2 cellular contexts compared by ENCODE assay signal in the genomic region with DNA sequence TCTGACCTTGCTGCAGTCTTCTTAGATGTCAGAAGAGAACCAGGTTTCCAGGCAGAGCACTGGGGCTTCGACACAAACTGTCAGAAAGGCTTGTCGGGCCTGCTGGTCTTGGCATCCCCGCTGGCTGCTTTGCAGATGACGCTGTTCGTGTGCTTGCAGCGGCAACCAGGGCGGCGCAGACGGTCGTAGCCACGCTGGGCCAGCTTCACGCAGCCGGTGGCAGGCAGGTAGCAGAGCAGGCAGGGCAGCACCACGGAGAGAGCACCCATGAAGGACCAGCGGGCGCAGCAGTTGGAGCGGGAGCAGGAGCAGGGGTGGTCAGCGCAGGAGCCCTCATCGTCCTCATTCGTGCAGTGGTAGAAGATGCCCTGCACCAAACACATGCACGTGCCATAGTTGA.
TF ChIP-seq lines count a peak whose summit lies in the region.

No MANE protein-coding gene starts in this region.

TF ChIP-seq in SK-N-SH, 30 proteins besides CTCF, POLR2A, EP300 and RAD21:
- TF ChIP-seq, protein P1, sequence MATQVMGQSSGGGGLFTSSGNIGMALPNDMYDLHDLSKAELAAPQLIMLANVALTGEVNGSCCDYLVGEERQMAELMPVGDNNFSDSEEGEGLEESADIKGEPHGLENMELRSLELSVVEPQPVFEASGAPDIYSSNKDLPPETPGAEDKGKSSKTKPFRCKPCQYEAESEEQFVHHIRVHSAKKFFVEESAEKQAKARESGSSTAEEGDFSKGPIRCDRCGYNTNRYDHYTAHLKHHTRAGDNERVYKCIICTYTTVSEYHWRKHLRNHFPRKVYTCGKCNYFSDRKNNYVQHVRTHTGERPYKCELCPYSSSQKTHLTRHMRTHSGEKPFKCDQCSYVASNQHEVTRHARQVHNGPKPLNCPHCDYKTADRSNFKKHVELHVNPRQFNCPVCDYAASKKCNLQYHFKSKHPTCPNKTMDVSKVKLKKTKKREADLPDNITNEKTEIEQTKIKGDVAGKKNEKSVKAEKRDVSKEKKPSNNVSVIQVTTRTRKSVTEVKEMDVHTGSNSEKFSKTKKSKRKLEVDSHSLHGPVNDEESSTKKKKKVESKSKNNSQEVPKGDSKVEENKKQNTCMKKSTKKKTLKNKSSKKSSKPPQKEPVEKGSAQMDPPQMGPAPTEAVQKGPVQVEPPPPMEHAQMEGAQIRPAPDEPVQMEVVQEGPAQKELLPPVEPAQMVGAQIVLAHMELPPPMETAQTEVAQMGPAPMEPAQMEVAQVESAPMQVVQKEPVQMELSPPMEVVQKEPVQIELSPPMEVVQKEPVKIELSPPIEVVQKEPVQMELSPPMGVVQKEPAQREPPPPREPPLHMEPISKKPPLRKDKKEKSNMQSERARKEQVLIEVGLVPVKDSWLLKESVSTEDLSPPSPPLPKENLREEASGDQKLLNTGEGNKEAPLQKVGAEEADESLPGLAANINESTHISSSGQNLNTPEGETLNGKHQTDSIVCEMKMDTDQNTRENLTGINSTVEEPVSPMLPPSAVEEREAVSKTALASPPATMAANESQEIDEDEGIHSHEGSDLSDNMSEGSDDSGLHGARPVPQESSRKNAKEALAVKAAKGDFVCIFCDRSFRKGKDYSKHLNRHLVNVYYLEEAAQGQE (IDR thresholded peaks at IDR 0.05; ENCODE audit: low read depth, low read length): peak; percentile 88
- TF ChIP-seq NRF1 (IDR thresholded peaks at IDR 0.05; ENCODE audit: low read depth, low read length) (no peak), TEAD4 (IDR thresholded peaks at IDR 0.05; ENCODE audit: borderline replicate concordance, insufficient read depth) (no peak)

TF ChIP-seq in SK-N-SH treated with all-trans-retinoic acid at 6 μM for 48 hours, 23 proteins besides CTCF, POLR2A, EP300 and RAD21:
- no peak for TF ChIP-seq ZFP3 (CRISPR knock-in tag; IDR thresholded peaks at IDR 0.05)
- no peak for TF ChIP-seq ZFP30 (CRISPR knock-in tag; IDR thresholded peaks at IDR 0.05)
- no peak for TF ChIP-seq SNAI2 (CRISPR knock-in tag; IDR thresholded peaks at IDR 0.05)
- no peak for TF ChIP-seq ZNF565 (CRISPR knock-in tag; conservative IDR thresholded peaks at IDR 0.05; ENCODE audit: low read depth)
- no peak for TF ChIP-seq BACH2 (CRISPR knock-in tag; IDR thresholded peaks at IDR 0.05; ENCODE audit: borderline replicate concordance)
- TF ChIP-seq, protein P2, sequence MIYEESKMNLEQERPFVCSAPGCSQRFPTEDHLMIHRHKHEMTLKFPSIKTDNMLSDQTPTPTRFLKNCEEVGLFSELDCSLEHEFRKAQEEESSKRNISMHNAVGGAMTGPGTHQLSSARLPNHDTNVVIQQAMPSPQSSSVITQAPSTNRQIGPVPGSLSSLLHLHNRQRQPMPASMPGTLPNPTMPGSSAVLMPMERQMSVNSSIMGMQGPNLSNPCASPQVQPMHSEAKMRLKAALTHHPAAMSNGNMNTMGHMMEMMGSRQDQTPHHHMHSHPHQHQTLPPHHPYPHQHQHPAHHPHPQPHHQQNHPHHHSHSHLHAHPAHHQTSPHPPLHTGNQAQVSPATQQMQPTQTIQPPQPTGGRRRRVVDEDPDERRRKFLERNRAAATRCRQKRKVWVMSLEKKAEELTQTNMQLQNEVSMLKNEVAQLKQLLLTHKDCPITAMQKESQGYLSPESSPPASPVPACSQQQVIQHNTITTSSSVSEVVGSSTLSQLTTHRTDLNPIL (CRISPR knock-in tag; IDR thresholded peaks at IDR 0.05; ENCODE audit: low read depth): no peak
- no peak for TF ChIP-seq ZNF8 (CRISPR knock-in tag; IDR thresholded peaks at IDR 0.05)
- no peak for TF ChIP-seq ZNF70 (CRISPR knock-in tag; IDR thresholded peaks at IDR 0.05)
- no peak for TF ChIP-seq ISL1 (CRISPR knock-in tag; IDR thresholded peaks at IDR 0.05)
- TF ChIP-seq, protein P3, sequence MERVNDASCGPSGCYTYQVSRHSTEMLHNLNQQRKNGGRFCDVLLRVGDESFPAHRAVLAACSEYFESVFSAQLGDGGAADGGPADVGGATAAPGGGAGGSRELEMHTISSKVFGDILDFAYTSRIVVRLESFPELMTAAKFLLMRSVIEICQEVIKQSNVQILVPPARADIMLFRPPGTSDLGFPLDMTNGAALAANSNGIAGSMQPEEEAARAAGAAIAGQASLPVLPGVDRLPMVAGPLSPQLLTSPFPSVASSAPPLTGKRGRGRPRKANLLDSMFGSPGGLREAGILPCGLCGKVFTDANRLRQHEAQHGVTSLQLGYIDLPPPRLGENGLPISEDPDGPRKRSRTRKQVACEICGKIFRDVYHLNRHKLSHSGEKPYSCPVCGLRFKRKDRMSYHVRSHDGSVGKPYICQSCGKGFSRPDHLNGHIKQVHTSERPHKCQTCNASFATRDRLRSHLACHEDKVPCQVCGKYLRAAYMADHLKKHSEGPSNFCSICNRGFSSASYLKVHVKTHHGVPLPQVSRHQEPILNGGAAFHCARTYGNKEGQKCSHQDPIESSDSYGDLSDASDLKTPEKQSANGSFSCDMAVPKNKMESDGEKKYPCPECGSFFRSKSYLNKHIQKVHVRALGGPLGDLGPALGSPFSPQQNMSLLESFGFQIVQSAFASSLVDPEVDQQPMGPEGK (CRISPR knock-in tag; IDR thresholded peaks at IDR 0.05; ENCODE audit: borderline replicate concordance): no peak
- TF ChIP-seq PPARA (CRISPR knock-in tag; IDR thresholded peaks at IDR 0.05; ENCODE audit: borderline replicate concordance): no peak
- TF ChIP-seq, protein P4, sequence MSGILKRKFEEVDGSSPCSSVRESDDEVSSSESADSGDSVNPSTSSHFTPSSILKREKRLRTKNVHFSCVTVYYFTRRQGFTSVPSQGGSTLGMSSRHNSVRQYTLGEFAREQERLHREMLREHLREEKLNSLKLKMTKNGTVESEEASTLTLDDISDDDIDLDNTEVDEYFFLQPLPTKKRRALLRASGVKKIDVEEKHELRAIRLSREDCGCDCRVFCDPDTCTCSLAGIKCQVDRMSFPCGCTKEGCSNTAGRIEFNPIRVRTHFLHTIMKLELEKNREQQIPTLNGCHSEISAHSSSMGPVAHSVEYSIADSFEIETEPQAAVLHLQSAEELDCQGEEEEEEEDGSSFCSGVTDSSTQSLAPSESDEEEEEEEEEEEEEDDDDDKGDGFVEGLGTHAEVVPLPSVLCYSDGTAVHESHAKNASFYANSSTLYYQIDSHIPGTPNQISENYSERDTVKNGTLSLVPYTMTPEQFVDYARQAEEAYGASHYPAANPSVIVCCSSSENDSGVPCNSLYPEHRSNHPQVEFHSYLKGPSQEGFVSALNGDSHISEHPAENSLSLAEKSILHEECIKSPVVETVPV (CRISPR knock-in tag; IDR thresholded peaks at IDR 0.05): no peak
- TF ChIP-seq TCF4 (CRISPR knock-in tag; IDR thresholded peaks at IDR 0.05; ENCODE audit: borderline replicate concordance): no peak
- no peak for TF ChIP-seq ESRRG (CRISPR knock-in tag; IDR thresholded peaks at IDR 0.05)
- no peak for TF ChIP-seq ZC3H10 (CRISPR knock-in tag; IDR thresholded peaks at IDR 0.05)
- TF ChIP-seq, protein P5, sequence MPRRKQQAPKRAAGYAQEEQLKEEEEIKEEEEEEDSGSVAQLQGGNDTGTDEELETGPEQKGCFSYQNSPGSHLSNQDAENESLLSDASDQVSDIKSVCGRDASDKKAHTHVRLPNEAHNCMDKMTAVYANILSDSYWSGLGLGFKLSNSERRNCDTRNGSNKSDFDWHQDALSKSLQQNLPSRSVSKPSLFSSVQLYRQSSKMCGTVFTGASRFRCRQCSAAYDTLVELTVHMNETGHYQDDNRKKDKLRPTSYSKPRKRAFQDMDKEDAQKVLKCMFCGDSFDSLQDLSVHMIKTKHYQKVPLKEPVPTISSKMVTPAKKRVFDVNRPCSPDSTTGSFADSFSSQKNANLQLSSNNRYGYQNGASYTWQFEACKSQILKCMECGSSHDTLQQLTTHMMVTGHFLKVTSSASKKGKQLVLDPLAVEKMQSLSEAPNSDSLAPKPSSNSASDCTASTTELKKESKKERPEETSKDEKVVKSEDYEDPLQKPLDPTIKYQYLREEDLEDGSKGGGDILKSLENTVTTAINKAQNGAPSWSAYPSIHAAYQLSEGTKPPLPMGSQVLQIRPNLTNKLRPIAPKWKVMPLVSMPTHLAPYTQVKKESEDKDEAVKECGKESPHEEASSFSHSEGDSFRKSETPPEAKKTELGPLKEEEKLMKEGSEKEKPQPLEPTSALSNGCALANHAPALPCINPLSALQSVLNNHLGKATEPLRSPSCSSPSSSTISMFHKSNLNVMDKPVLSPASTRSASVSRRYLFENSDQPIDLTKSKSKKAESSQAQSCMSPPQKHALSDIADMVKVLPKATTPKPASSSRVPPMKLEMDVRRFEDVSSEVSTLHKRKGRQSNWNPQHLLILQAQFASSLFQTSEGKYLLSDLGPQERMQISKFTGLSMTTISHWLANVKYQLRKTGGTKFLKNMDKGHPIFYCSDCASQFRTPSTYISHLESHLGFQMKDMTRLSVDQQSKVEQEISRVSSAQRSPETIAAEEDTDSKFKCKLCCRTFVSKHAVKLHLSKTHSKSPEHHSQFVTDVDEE (CRISPR knock-in tag; IDR thresholded peaks at IDR 0.05): no peak
